In genomic region chr3:108322352-108322751, GRCh38 we compare ENCODE assay signal across 12 cellular contexts. TPM values are rescaled to one million over a fixed set of nuclear protein-coding genes. Genes with fewer than 3 reads are reported as not detected.
DNase-seq lines count a peak whose midpoint lies in the region; ATAC-seq and TF ChIP-seq lines count a peak whose summit lies in the region.
"Had no signal": no experiment of that assay in that cellular context is flagged by ENCODE, and none has a peak within 500 bp of the region (broad histone marks: within the 10 kb centered on the region; RNA-seq: fewer than 3 reads in every experiment).

No MANE protein-coding gene starts in this region.

- ATAC-seq in activated CD8-positive, alpha-beta T cell treated with anti-CD3 and anti-CD28 coated beads for 36 hours = peak; percentile 85
- no peak for ATAC-seq in activated CD8-positive, alpha-beta T cell treated with anti-CD3 and anti-CD28 coated beads, Interleukin-2, amount 10 ng/mL, durations not matched to agents 7 days and 5 days
- ATAC-seq in naive thymus-derived CD8-positive, alpha-beta T cell = peak in 1 of 2 donors; percentile 50
- ATAC-seq in HG03378 (IDR thresholded peaks at IDR 0.05; ENCODE audit: unreplicated experiment) = no peak
- ATAC-seq: left cardiac atrium had no signal

- H3K4me3 Mint-ChIP-seq in activated CD8-positive, alpha-beta T cell treated with anti-CD3 and anti-CD28 coated beads for 36 hours = no peak overlapping the region
- H3K4me3 Mint-ChIP-seq in activated CD8-positive, alpha-beta T cell treated with anti-CD3 and anti-CD28 coated beads, Interleukin-2, amount 10 ng/mL, durations not matched to agents 7 days and 5 days = no peak overlapping the region
- H3K4me3 Mint-ChIP-seq in naive thymus-derived CD8-positive, alpha-beta T cell = peak overlapping the region in 1 of 10 donors; percentile 13

- H3K27me3 ChIP-seq in Karpas-422 (ENCODE audit: low read length) (no peaks in the 10 kb centered on the region), adrenal gland (peaks cover 5% of the 10 kb centered on the region)
- H3K27me3 ChIP-seq: uterus had no signal

- H3K4me3 ChIP-seq in Karpas-422 (ENCODE audit: low read length) (no peak overlapping the region), adrenal gland (no peak overlapping the region)
- H3K4me3 ChIP-seq: skin epidermis, uterus had no signal

- no peaks in the 10 kb centered on the region for H3K9me2 ChIP-seq in Karpas-422 (replicated peaks; ENCODE audit: insufficient read depth, low read length)

- TF ChIP-seq POLR2A in adrenal gland (IDR thresholded peaks at IDR 0.05) = no peak

- H4K20me1 ChIP-seq in Karpas-422 (ENCODE audit: insufficient read depth, low read depth, low read length) = no peaks in the 10 kb centered on the region

- peaks cover 27% of the 10 kb centered on the region for H3K4me1 Mint-ChIP-seq in activated CD8-positive, alpha-beta T cell treated with anti-CD3 and anti-CD28 coated beads for 36 hours (ENCODE audit: low read depth)
- H3K4me1 Mint-ChIP-seq in activated CD8-positive, alpha-beta T cell treated with anti-CD3 and anti-CD28 coated beads, Interleukin-2, amount 10 ng/mL, durations not matched to agents 7 days and 5 days (ENCODE audit: low read depth) = peaks cover 32% of the 10 kb centered on the region
- peaks cover 4 to 14% (median 11%) of the 10 kb centered on the region in 4 donors for H3K4me1 Mint-ChIP-seq in naive thymus-derived CD8-positive, alpha-beta T cell

- H2AFZ ChIP-seq in Karpas-422 (ENCODE audit: low read length) = peak overlapping the region; percentile 9; the same call in 1 of the 2 replicates

- H3K9ac ChIP-seq in Karpas-422 (ENCODE audit: low read length) = no peak overlapping the region

- H3K9me3 Mint-ChIP-seq in activated CD8-positive, alpha-beta T cell treated with anti-CD3 and anti-CD28 coated beads for 36 hours = peaks cover 8% of the 10 kb centered on the region
- H3K9me3 Mint-ChIP-seq in activated CD8-positive, alpha-beta T cell treated with anti-CD3 and anti-CD28 coated beads, Interleukin-2, amount 10 ng/mL, durations not matched to agents 7 days and 5 days (ENCODE audit: insufficient read depth) = peaks cover 10% of the 10 kb centered on the region
- peaks cover 0 to 6% (median 2%) of the 10 kb centered on the region in 9 donors for H3K9me3 Mint-ChIP-seq in naive thymus-derived CD8-positive, alpha-beta T cell

- H3K9me3 ChIP-seq in Karpas-422 (ENCODE audit: low read length) (no peaks in the 10 kb centered on the region), adrenal gland (replicated peaks in 1 of 3) (no peaks in the 10 kb centered on the region)
- H3K9me3 ChIP-seq: uterus had no signal

- CTCF ChIA-PET in activated CD8-positive, alpha-beta T cell treated with anti-CD3 and anti-CD28 coated beads for 36 hours (lab: Charles Lee) = interaction anchor here (0.9 to 1.6 kb wide), 5 partner anchors 22 to 175 kb away, joined by 3 to 4 read pairs (median 3); no protein-coding TSS in a partner anchor
- CTCF ChIA-PET in activated CD8-positive, alpha-beta T cell treated with anti-CD3 and anti-CD28 coated beads, Interleukin-2, amount 10 ng/mL, durations not matched to agents 7 days and 5 days (lab: Charles Lee) = interaction anchor here (1.2 to 4.3 kb wide), 7 partner anchors 10 to 164 kb away, joined by 3 to 17 read pairs (median 4); partner anchors contain the start of gene IFT57

- H3K79me2 ChIP-seq in Karpas-422 (ENCODE audit: low read length) = no peaks in the 10 kb centered on the region

- H3K27me3 Mint-ChIP-seq in activated CD8-positive, alpha-beta T cell treated with anti-CD3 and anti-CD28 coated beads for 36 hours = peaks cover 2% of the 10 kb centered on the region
- H3K27me3 Mint-ChIP-seq in activated CD8-positive, alpha-beta T cell treated with anti-CD3 and anti-CD28 coated beads, Interleukin-2, amount 10 ng/mL, durations not matched to agents 7 days and 5 days (ENCODE audit: low read depth) = no peaks in the 10 kb centered on the region
- H3K27me3 Mint-ChIP-seq in naive thymus-derived CD8-positive, alpha-beta T cell = peaks cover 0 to 2% (median 0%) of the 10 kb centered on the region in 5 donors

- no peaks in the 10 kb centered on the region for H3K36me3 ChIP-seq in Karpas-422 (ENCODE audit: insufficient read depth, low read length)
- no peaks in the 10 kb centered on the region for H3K36me3 ChIP-seq in adrenal gland (replicated peaks in 1 of 2)
- H3K36me3 ChIP-seq: uterus had no signal

- POLR2A ChIA-PET in activated CD8-positive, alpha-beta T cell treated with anti-CD3 and anti-CD28 coated beads for 36 hours (lab: Charles Lee) = interaction anchor here (1.4 kb wide), 1 partner anchor 20 kb away, joined by 4 read pairs; no protein-coding TSS in a partner anchor
- POLR2A ChIA-PET in activated CD8-positive, alpha-beta T cell treated with anti-CD3 and anti-CD28 coated beads, Interleukin-2, amount 10 ng/mL, durations not matched to agents 7 days and 5 days (lab: Charles Lee) = interaction anchor here (1.7 kb wide), 1 partner anchor 99 kb away, joined by 4 read pairs; no protein-coding TSS in a partner anchor
- POLR2A ChIA-PET in naive thymus-derived CD8-positive, alpha-beta T cell (lab: Charles Lee) = no interaction called here

- peak overlapping the region; percentile 34 for H3K27ac Mint-ChIP-seq in activated CD8-positive, alpha-beta T cell treated with anti-CD3 and anti-CD28 coated beads for 36 hours
- H3K27ac Mint-ChIP-seq in activated CD8-positive, alpha-beta T cell treated with anti-CD3 and anti-CD28 coated beads, Interleukin-2, amount 10 ng/mL, durations not matched to agents 7 days and 5 days = no peak overlapping the region
- no peak overlapping the region for H3K27ac Mint-ChIP-seq in naive thymus-derived CD8-positive, alpha-beta T cell

- WGBS in adrenal gland, 4 donors = 76 to 81% (median 79%) methylated on average over 4 of the region's 4 CpGs

- peak overlapping the region; percentile 2 for H3K4me2 ChIP-seq in Karpas-422 (ENCODE audit: low read depth, low read length, poor library complexity, severe bottlenecking)

- H3K4me1 ChIP-seq in Karpas-422 (ENCODE audit: low read length) (peaks cover 9% of the 10 kb centered on the region), adrenal gland (replicated peaks in 1 of 2) (no peaks in the 10 kb centered on the region)
- H3K4me1 ChIP-seq: uterus had no signal

- peaks cover 4% of the 10 kb centered on the region for H3K36me3 Mint-ChIP-seq in activated CD8-positive, alpha-beta T cell treated with anti-CD3 and anti-CD28 coated beads for 36 hours (ENCODE audit: low read depth)
- peaks cover 25% of the 10 kb centered on the region for H3K36me3 Mint-ChIP-seq in activated CD8-positive, alpha-beta T cell treated with anti-CD3 and anti-CD28 coated beads, Interleukin-2, amount 10 ng/mL, durations not matched to agents 7 days and 5 days (ENCODE audit: low read depth)
- H3K36me3 Mint-ChIP-seq in naive thymus-derived CD8-positive, alpha-beta T cell = peaks cover 0 to 8% (median 0%) of the 10 kb centered on the region in 3 donors

- intact Hi-C loops in activated CD8-positive, alpha-beta T cell treated with anti-CD3 and anti-CD28 coated beads for 36 hours (cut with micrococcal nuclease) = loop anchor here (10.0 kb wide), 1 partner anchor 168 kb away; no protein-coding TSS in a partner anchor
- intact Hi-C loops in adrenal gland (cut with DNase I) = no loop called here

- no peak overlapping the region for H3K27ac ChIP-seq in Karpas-422 (ENCODE audit: low read length)
- H3K27ac ChIP-seq in adrenal gland = no peak overlapping the region
- H3K27ac ChIP-seq: skin epidermis, uterus had no signal

- TF ChIP-seq CTCF in activated CD8-positive, alpha-beta T cell treated with anti-CD3 and anti-CD28 coated beads for 36 hours (IDR thresholded peaks at IDR 0.05) = no peak
- no peak for TF ChIP-seq CTCF in adrenal gland (IDR thresholded peaks at IDR 0.05)

- DNase-seq in activated CD8-positive, alpha-beta T cell treated with anti-CD3 and anti-CD28 coated beads for 36 hours = peak; percentile 66
- DNase-seq in activated CD8-positive, alpha-beta T cell treated with anti-CD3 and anti-CD28 coated beads, Interleukin-2, amount 10 ng/mL, durations not matched to agents 7 days and 5 days = no peak
- DNase-seq in Karpas-422 (peak; percentile 59), SK-N-DZ (ENCODE audit: low spot score) (no peak), adrenal gland (no peak)
- peak; percentile 53 for DNase-seq in activated naive CD4-positive, alpha-beta T cell treated with anti-CD3 and anti-CD28 coated beads, Interleukin-2, amount 50 U/mL, for 16 hours
- peak in 7 of 10 donors; percentile 2 to 36 (median 34) for DNase-seq in naive thymus-derived CD8-positive, alpha-beta T cell
- DNase-seq: left cardiac atrium, uterus had no signal

RNA-seq across cellular contexts. Expression of gene HHLA2, which starts 26.0 kb away (rescaled TPM):
- total RNA-seq in activated CD8-positive, alpha-beta T cell treated with anti-CD3 and anti-CD28 coated beads for 36 hours = 1 to 10 TPM; 1.7 to 2.2 TPM
- total RNA-seq in activated CD8-positive, alpha-beta T cell treated with anti-CD3 and anti-CD28 coated beads, Interleukin-2, amount 10 ng/mL, durations not matched to agents 7 days and 5 days = 1 to 10 TPM; 3.3 to 3.9 TPM
- not detected in 2 replicates for total RNA-seq in Karpas-422 (2014; rRNA removed; shearing (Covaris generic); ENCODE audit: low replicate concordance)
- under 1 TPM; 0.44 to 0.75 TPM for total RNA-seq in naive thymus-derived CD8-positive, alpha-beta T cell
- under 1 TPM in 1 of 3 donors, not detected in 2; 0.48 TPM for polyA plus RNA-seq in naive thymus-derived CD8-positive, alpha-beta T cell
- not detected in 2 replicates for polyA plus RNA-seq in SK-N-DZ (2014; cell fraction: cytosol; rRNA removed)
- not detected in 2 replicates for polyA plus RNA-seq in SK-N-DZ (2014; cell fraction: nucleus; rRNA removed)
- not detected for total RNA-seq in adrenal gland
- under 1 TPM in 1 of 3 donors, not detected in 2; 0.03 TPM for polyA plus RNA-seq in adrenal gland
- total RNA-seq: left cardiac atrium, LHCN-M2 had no signal

Comparison
In these comparisons a context has a peak if more than half of its experiments do, and no peak if none do; other contexts are left out.
1. DNase-seq: peak in activated CD8-positive, alpha-beta T cell treated with anti-CD3 and anti-CD28 coated beads for 36 hours (single experiment), Karpas-422 (single experiment), activated naive CD4-positive, alpha-beta T cell treated with anti-CD3 and anti-CD28 coated beads, Interleukin-2, amount 50 U/mL, for 16 hours (single experiment) and naive thymus-derived CD8-positive, alpha-beta T cell (7 of 10); none in activated CD8-positive, alpha-beta T cell treated with anti-CD3 and anti-CD28 coated beads, Interleukin-2, amount 10 ng/mL, durations not matched to agents 7 days and 5 days (single experiment), SK-N-DZ (single experiment) and adrenal gland (0 of 7).